Comparison of ENCODE assay signal across 8 cellular contexts in the genomic region with DNA sequence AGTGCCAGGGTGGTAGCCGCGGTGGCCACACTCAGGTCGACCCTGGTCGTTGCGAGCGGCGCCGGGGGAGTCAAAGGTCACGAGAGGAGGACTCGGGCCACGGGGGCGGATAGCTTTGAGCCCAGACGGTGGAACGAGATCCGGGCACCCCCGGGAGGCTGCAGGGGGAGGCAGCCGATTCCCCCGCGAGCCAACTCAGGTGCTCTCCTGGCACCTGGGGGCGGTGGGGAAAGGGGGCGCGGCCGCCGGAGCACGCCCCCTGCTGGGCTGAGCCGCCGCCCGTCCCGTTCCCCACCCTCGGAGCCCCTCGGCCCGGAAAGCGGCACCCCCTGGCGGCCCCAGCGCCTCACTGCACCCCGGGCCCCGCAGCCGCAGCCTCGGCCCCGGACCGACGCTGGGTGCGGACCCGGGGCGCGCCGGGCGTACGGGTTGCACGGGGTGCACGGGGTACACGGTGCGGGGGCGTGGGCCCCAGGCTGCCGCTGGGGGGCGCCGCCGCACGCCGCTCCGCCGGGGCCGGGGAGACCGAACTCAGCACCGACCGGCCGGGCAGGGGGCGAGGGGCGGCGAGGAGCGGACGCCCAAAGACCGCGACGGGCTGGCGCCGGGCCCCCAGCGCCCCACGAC. TPM values are rescaled to one million over a fixed set of nuclear protein-coding genes. Genes with fewer than 3 reads are reported as not detected.
DNase-seq lines count a peak whose midpoint lies in the region; ATAC-seq and TF ChIP-seq lines count a peak whose summit lies in the region.

No MANE protein-coding gene starts in this region.

- H3K27me3 ChIP-seq in osteoblast (ENCODE audit: insufficient read depth, low read length) (no peaks in the 10 kb centered on the region), testis (no peaks in the 10 kb centered on the region)

- H3K36me3 ChIP-seq in osteoblast (ENCODE audit: insufficient read depth, low read length) = no peaks in the 10 kb centered on the region
- no peaks in the 10 kb centered on the region for H3K36me3 ChIP-seq in testis (ENCODE audit: low read depth, missing control alignments)

- H3K9me3 ChIP-seq in osteoblast (ENCODE audit: low read depth, low read length) = no peaks in the 10 kb centered on the region
- H3K9me3 ChIP-seq in testis = no peaks in the 10 kb centered on the region

- H2AFZ ChIP-seq in osteoblast (ENCODE audit: low read length) = peak overlapping the region; percentile 81

- POLR2A ChIA-PET in RWPE1 (lab: Yijun Ruan, JAX; ENCODE audit: low non-redundant PET) = no interaction called here

- H3K4me3 Mint-ChIP-seq in activated naive CD4-positive, alpha-beta T cell treated with anti-CD3 and anti-CD28 coated beads for 36 hours = peak overlapping the region; percentile 76

- H3K79me2 ChIP-seq in osteoblast (ENCODE audit: insufficient read depth, low read length) = peaks cover 8% of the 10 kb centered on the region

- ATAC-seq in GM18520 (IDR thresholded peaks at IDR 0.05; ENCODE audit: unreplicated experiment) (peak; percentile 47), HG03457 (IDR thresholded peaks at IDR 0.05; ENCODE audit: unreplicated experiment) (peak; percentile 46)

- H3K4me2 ChIP-seq in osteoblast (ENCODE audit: insufficient read depth, low read length) = peak overlapping the region; percentile 86

- peaks cover 12% of the 10 kb centered on the region for H3K4me1 Mint-ChIP-seq in activated naive CD4-positive, alpha-beta T cell treated with anti-CD3 and anti-CD28 coated beads for 36 hours (ENCODE audit: low read depth)

- intact Hi-C loops in activated naive CD4-positive, alpha-beta T cell treated with anti-CD3 and anti-CD28 coated beads for 36 hours (cut with micrococcal nuclease) = loop anchor here (1.0 kb wide), 2 partner anchors 14 to 76 kb away; no protein-coding TSS in a partner anchor
- intact Hi-C loops in testis (cut with DNase I; ENCODE audit: low total_unique reads) = loop anchor here (5.0 kb wide), 1 partner anchor 74 kb away; no protein-coding TSS in a partner anchor

- no peak for TF ChIP-seq POLR2A in testis (IDR thresholded peaks at IDR 0.05)

- H3K4me1 ChIP-seq in osteoblast (ENCODE audit: insufficient read depth, low read length) (peaks cover 7% of the 10 kb centered on the region), testis (peaks cover 36% of the 10 kb centered on the region)

- H3K36me3 Mint-ChIP-seq in activated naive CD4-positive, alpha-beta T cell treated with anti-CD3 and anti-CD28 coated beads for 36 hours (ENCODE audit: low read depth) = peaks cover under 1% of the 10 kb centered on the region

- WGBS in testis, 2 donors = 1 to 3% methylated on average over 16 to 35 of the region's 79 CpGs

- H3K9me3 Mint-ChIP-seq in activated naive CD4-positive, alpha-beta T cell treated with anti-CD3 and anti-CD28 coated beads for 36 hours = no peaks in the 10 kb centered on the region

- H4K20me1 ChIP-seq in osteoblast (ENCODE audit: insufficient read depth, low read length) = peaks cover 2% of the 10 kb centered on the region

- TF ChIP-seq CTCF in RWPE1 (conservative IDR thresholded peaks at IDR 0.05; ENCODE audit: low read depth) (peak; percentile 100), osteoblast (IDR thresholded peaks at IDR 0.05; ENCODE audit: extremely low read depth, low read depth, low read length) (peak; percentile 53), testis (IDR thresholded peaks at IDR 0.05) (peak; percentile 96 to 99 (median 98))

- peak overlapping the region; percentile 80 for H3K27ac ChIP-seq in RWPE1
- H3K27ac ChIP-seq in osteoblast (ENCODE audit: low read depth, low read length) = no peak overlapping the region
- H3K27ac ChIP-seq in testis = peak overlapping the region; percentile 78 to 85

- CTCF ChIA-PET in RWPE1 (lab: Yijun Ruan, JAX) = interaction anchor here (0.6 to 1.5 kb wide), 18 partner anchors 9 to 674 kb away, joined by 3 to 7 read pairs (median 4); no protein-coding TSS in a partner anchor
- CTCF ChIA-PET in activated naive CD4-positive, alpha-beta T cell treated with anti-CD3 and anti-CD28 coated beads for 36 hours (lab: Charles Lee) = interaction anchor here (0.6 to 5.4 kb wide), 21 partner anchors 11 to 103 kb away, joined by 3 to 45 read pairs (median 4); a partner anchor contains a TSS

- H3K4me3 ChIP-seq in osteoblast (ENCODE audit: insufficient read depth, low read length) (peak overlapping the region; percentile 74), testis (peak overlapping the region; percentile 66 to 72)

- no peak overlapping the region for H3K27ac Mint-ChIP-seq in activated naive CD4-positive, alpha-beta T cell treated with anti-CD3 and anti-CD28 coated beads for 36 hours

- peak; percentile 67 for DNase-seq in AG08395 (ENCODE audit: low spot score)
- peak; percentile 69 for DNase-seq in RWPE1 (ENCODE audit: low spot score)
- DNase-seq in activated naive CD4-positive, alpha-beta T cell treated with anti-CD3 and anti-CD28 coated beads for 36 hours = peak; percentile 75
- DNase-seq in glomerular visceral epithelial cell (ENCODE audit: extremely low spot score) = peak; percentile 57
- peak; percentile 98 for DNase-seq in osteoblast (ENCODE audit: insufficient read length, low spot score, missing footprints)
- peak; percentile 73 for DNase-seq in testis

- H3K27me3 Mint-ChIP-seq in activated naive CD4-positive, alpha-beta T cell treated with anti-CD3 and anti-CD28 coated beads for 36 hours (ENCODE audit: low read depth) = no peaks in the 10 kb centered on the region

RNA-seq across cellular contexts. Expression of a gene that starts 0.5 kb away (rescaled TPM):
- total RNA-seq in activated naive CD4-positive, alpha-beta T cell treated with anti-CD3 and anti-CD28 coated beads for 36 hours = under 1 TPM; 0.17 to 0.30 TPM
- total RNA-seq in osteoblast (under 0.01 and 0.29 TPM in 2 replicates), testis (10 to 100 TPM; 24.7 to 27.3 TPM)
- 15.7 TPM for polyA plus RNA-seq in testis (ENCODE audit: insufficient read depth, low read depth, low replicate concordance)

RNA-seq across cellular contexts. Expression of a gene that starts 4.2 kb away (rescaled TPM):
- 10 to 100 TPM; 46.0 to 48.7 TPM for total RNA-seq in activated naive CD4-positive, alpha-beta T cell treated with anti-CD3 and anti-CD28 coated beads for 36 hours
- total RNA-seq in osteoblast (18.5 and 19.4 TPM in 2 replicates), testis (100 to 1,000 TPM; 135 to 165 TPM)
- polyA plus RNA-seq in testis (ENCODE audit: insufficient read depth, low read depth, low replicate concordance) = 57.4 TPM

RNA-seq across cellular contexts. Expression of a gene that starts 19.2 kb away (rescaled TPM):
- total RNA-seq in activated naive CD4-positive, alpha-beta T cell treated with anti-CD3 and anti-CD28 coated beads for 36 hours = 1 to 10 TPM; 2.3 to 2.6 TPM
- total RNA-seq in osteoblast (0.36 TPM in 1 of 2 replicates, not detected in the other), testis (10 to 100 TPM; 34.0 to 45.8 TPM)
- polyA plus RNA-seq in testis (ENCODE audit: insufficient read depth, low read depth, low replicate concordance) = 84.9 TPM

RNA-seq across cellular contexts. Expression of a gene that starts 46.9 kb away (rescaled TPM):
- 10 to 100 TPM; 45.3 to 53.6 TPM for total RNA-seq in activated naive CD4-positive, alpha-beta T cell treated with anti-CD3 and anti-CD28 coated beads for 36 hours
- total RNA-seq in osteoblast (9.7 and 11.9 TPM in 2 replicates), testis (100 to 1,000 TPM in 1 of 2 donors, 10 to 100 TPM in 1; 97.6 to 128 TPM)
- 76.4 TPM for polyA plus RNA-seq in testis (ENCODE audit: insufficient read depth, low read depth, low replicate concordance)

RNA-seq across cellular contexts. Expression of a gene that starts 53.6 kb away (rescaled TPM):
- total RNA-seq in activated naive CD4-positive, alpha-beta T cell treated with anti-CD3 and anti-CD28 coated beads for 36 hours = 10 to 100 TPM; 39.3 to 39.7 TPM
- total RNA-seq in osteoblast = 28.6 and 29.7 TPM in 2 replicates
- 10 to 100 TPM; 74.6 to 89.3 TPM for total RNA-seq in testis
- polyA plus RNA-seq in testis (ENCODE audit: insufficient read depth, low read depth, low replicate concordance) = 182 TPM

Comparison
In these comparisons a context has a peak if more than half of its experiments do, and no peak if none do; other contexts are left out.
1. RNA of a gene that starts 0.5 kb away (total RNA-seq): 24.7 to 27.3 TPM in testis; 0.17 to 0.30 TPM in activated naive CD4-positive, alpha-beta T cell treated with anti-CD3 and anti-CD28 coated beads for 36 hours and under 0.01 to 0.29 TPM in osteoblast; every median in the first group is over 10 times any median in the second.
2. RNA of a gene that starts 19.2 kb away (total RNA-seq): 34.0 to 45.8 TPM in testis; 2.3 to 2.6 TPM in activated naive CD4-positive, alpha-beta T cell treated with anti-CD3 and anti-CD28 coated beads for 36 hours and 0.36 TPM in osteoblast; every median in the first group is over 4 times any median in the second.
3. Peak in every context shown above with its lines, with median percentiles within 50 percentile points of each other: DNase-seq and CTCF ChIP-seq.